ENCODE assay signal across 2 cellular contexts in genomic region chr13:109783447-109783814, GRCh38.
TF ChIP-seq lines count a peak whose summit lies in the region.

No MANE protein-coding gene starts in this region.

TF ChIP-seq in HEK293, 187 proteins besides CTCF, POLR2A, EP300 and RAD21:
- TF ChIP-seq ZNF558 (tag by site-specific recombination; IDR thresholded peaks at IDR 0.05) (no peak), ZNF202 (tag by site-specific recombination; IDR thresholded peaks at IDR 0.05; ENCODE audit: borderline replicate concordance) (0 out of 2 replicates have a peak, but pooled peaks have one; percentile 52), ZNF112 (tag by site-specific recombination; IDR thresholded peaks at IDR 0.05) (no peak), ZNF600 (tag by site-specific recombination; IDR thresholded peaks at IDR 0.05) (no peak), ZBTB26 (tag by site-specific recombination; optimal IDR thresholded peaks at IDR 0.05) (no peak), ZNF621 (tag by site-specific recombination; IDR thresholded peaks at IDR 0.05) (no peak)

TF ChIP-seq in K562, 482 proteins besides CTCF, POLR2A, EP300 and RAD21:
- no peak for TF ChIP-seq RB1 (IDR thresholded peaks at IDR 0.05; ENCODE audit: low read depth)
- TF ChIP-seq RBFOX2 (IDR thresholded peaks at IDR 0.05; ENCODE audit: low read depth, low read length): peak; percentile 23
TF ChIP-seq in K562: peak in this region for 1.
